ENCODE assay signal across 13 cellular contexts in the genomic region with DNA sequence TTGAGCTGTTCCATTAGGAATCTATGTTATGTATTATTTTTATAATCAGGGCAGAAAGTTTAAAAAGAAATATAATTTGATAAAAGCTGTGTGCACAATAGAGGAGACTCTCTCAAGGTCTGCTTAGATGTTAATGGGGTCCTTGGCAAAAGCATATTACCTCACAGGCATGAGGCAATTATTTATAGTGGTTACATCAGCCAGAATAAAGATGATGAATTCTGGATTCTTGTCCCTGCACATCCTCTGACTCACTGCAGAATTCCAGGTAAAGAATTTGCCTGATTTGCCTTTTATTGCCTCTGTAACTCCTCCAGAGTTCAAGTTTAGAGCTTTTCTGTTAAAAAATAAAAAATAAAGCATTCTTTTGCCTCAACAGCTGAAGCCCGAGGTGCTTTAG.
DNase-seq lines count a peak whose midpoint lies in the region; ATAC-seq, FAIRE-seq and TF ChIP-seq lines count a peak whose summit lies in the region.
"Had no signal": no experiment of that assay in that cellular context is flagged by ENCODE, and none has a peak within 500 bp of the region (broad histone marks: within the 10 kb centered on the region; RNA-seq: fewer than 3 reads in every experiment).

No MANE protein-coding gene starts in this region.

- POLR2A ChIA-PET in K562 (lab: Yijun Ruan, JAX): interaction anchor here (0.9 kb wide), 1 partner anchor 10 kb away, joined by 3 read pairs; no protein-coding TSS in a partner anchor

- no peak overlapping the region for H2AFZ ChIP-seq in K562 (ENCODE audit: low read depth, low read length)

- no peaks in the 10 kb centered on the region for H3K4me1 ChIP-seq in K562 (replicated peaks in 1 of 2; ENCODE audit: control insufficient read depth in 2 of 2, insufficient read depth in 2 of 2, low read length in 2 of 2)

- H3K27me3 ChIP-seq in K562 (ENCODE audit: control insufficient read depth in 2 of 2, insufficient read depth in 2 of 2, low read length in 2 of 2): peaks cover 0 to 8% of the 10 kb centered on the region in 2 experiments; a peak in 3 of 5 replicates

- no peak for TF ChIP-seq POLR2A in K562 (conservative IDR thresholded peaks at IDR 0.05)

- no peaks in the 10 kb centered on the region for H3K36me3 ChIP-seq in K562 (ENCODE audit: control insufficient read depth, insufficient read depth, low read length)
- H3K36me3 ChIP-seq: left ventricle myocardium inferior had no signal

- H3K27ac ChIP-seq in K562 (ENCODE audit: extremely low read depth, low read depth, low read length): no peak overlapping the region
- H3K27ac ChIP-seq: left ventricle myocardium inferior had no signal

- H3K9me1 ChIP-seq in K562 (ENCODE audit: control insufficient read depth, insufficient read depth, low read length): no peaks in the 10 kb centered on the region

- H3K9ac ChIP-seq in K562 (ENCODE audit: insufficient read depth in 1 of 2, low read depth in 2 of 2, low read length in 2 of 2): no peak overlapping the region

- FAIRE-seq in K562 (lab: Jason Lieb, UNC): no peak
- FAIRE-seq: frontal cortex had no signal

- no peak for TF ChIP-seq CTCF in K562 (IDR thresholded peaks at IDR 0.05 in 2 of 3, conservative IDR thresholded peaks at IDR 0.05 in 1 of 3; ENCODE audit: insufficient read depth in 2 of 3, low read depth in 1 of 3, low read length in 3 of 3)

- 0% methylated on average over 1 of the region's 1 CpG for WGBS in K562 (ENCODE audit: insufficient coverage, low coverage, missing lambda C conversion rate)

- intact Hi-C loops in K562 (cut with micrococcal nuclease): no loop called here

- TF ChIP-seq RAD21 in K562 (CRISPR knock-in tag; conservative IDR thresholded peaks at IDR 0.05 in 1 of 2, IDR thresholded peaks at IDR 0.05 in 1 of 2): no peak

- TF ChIP-seq EP300 in K562 (IDR thresholded peaks at IDR 0.05; ENCODE audit: low read length): no peak

- in situ Hi-C loops in K562 (cut with MboI): no loop called here

- H4K20me1 ChIP-seq in K562 (replicated peaks; ENCODE audit: control insufficient read depth, insufficient read depth, low read length): no peaks in the 10 kb centered on the region

- no peak for ATAC-seq in K562

- BruUV-seq in K562 (replicated peaks; lab: Mats Ljungman, UMichigan): no TSS peak

- H3K4me2 ChIP-seq in K562 (ENCODE audit: insufficient read depth, low read length): no peak overlapping the region

- no peak overlapping the region for H3K4me3 ChIP-seq in K562
- H3K4me3 ChIP-seq: left ventricle myocardium inferior had no signal

- DNase-seq in EH (ENCODE audit: low read depth) (peak; percentile 36), M059J (ENCODE audit: low read depth) (peak; percentile 34), K562 (ENCODE audit: extremely low read depth in 1 of 4, low spot score in 3 of 4) (no peak), kidney tubule cell (ENCODE audit: low spot score) (peak; percentile 77), hippocampal formation (lab: John Stamatoyannopoulos, UW) (no peak), NCI-H1092 (lab: John Stamatoyannopoulos, UW) (no peak), retina (no peak), NCI-H1105 treated with DMSO at 0.1 percent for 48 hours (lab: John Stamatoyannopoulos, UW) (no peak)
- DNase-seq: left ventricle myocardium inferior; NCI-H446 treated with DMSO at 0.1 percent for 48 hours; stimulated activated CD4-positive, alpha-beta T cell treated with anti-CD3 and anti-CD28 coated beads, Interleukin-2, amount 100 ng/mL, for 24 hours; stimulated activated naive CD4-positive, alpha-beta T cell treated with Interleukin-2 at 50 U/mL for 16 hours had no signal

- no peaks in the 10 kb centered on the region for H3K9me3 ChIP-seq in K562 (replicated peaks; ENCODE audit: control insufficient read depth, insufficient read depth, low read depth, low read length)
- H3K9me3 ChIP-seq: left ventricle myocardium inferior had no signal

- CTCF ChIA-PET in K562 (lab: Yijun Ruan, JAX; ENCODE audit: low intra/inter-chr PET ratio): no interaction called here

- no peaks in the 10 kb centered on the region for H3K79me2 ChIP-seq in K562 (ENCODE audit: control insufficient read depth, insufficient read depth, low read length)

TF ChIP-seq in K562, 482 proteins besides CTCF, POLR2A, EP300 and RAD21:
- no peak for TF ChIP-seq CEBPG (CRISPR knock-in tag; IDR thresholded peaks at IDR 0.05)
- TF ChIP-seq CEBPG (tag; conservative IDR thresholded peaks at IDR 0.05 in 1 of 2, IDR thresholded peaks at IDR 0.05 in 1 of 2): peak; percentile 23 to 75; a peak in 2 of 4 replicates
- TF ChIP-seq SP2 (IDR thresholded peaks at IDR 0.05; ENCODE audit: extremely low read depth, low read depth, low read length, poor library complexity, severe bottlenecking): no peak
- no peak for TF ChIP-seq NR0B1 (IDR thresholded peaks at IDR 0.05; ENCODE audit: partially characterized antibody)
- TF ChIP-seq CHD2 (IDR thresholded peaks at IDR 0.05; ENCODE audit: low read depth, low read length): no peak
- TF ChIP-seq, protein P1, sequence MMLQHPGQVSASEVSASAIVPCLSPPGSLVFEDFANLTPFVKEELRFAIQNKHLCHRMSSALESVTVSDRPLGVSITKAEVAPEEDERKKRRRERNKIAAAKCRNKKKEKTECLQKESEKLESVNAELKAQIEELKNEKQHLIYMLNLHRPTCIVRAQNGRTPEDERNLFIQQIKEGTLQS (IDR thresholded peaks at IDR 0.05): peak; percentile 10; the same call in 1 of the 2 replicates
- TF ChIP-seq, protein P1 (CRISPR knock-in tag; conservative IDR thresholded peaks at IDR 0.05): no peak

Comparison
In these comparisons a context has a peak if more than half of its experiments do, and no peak if none do; other contexts are left out.
1. DNase-seq: peak in EH (single experiment), M059J (single experiment) and kidney tubule cell (single experiment); none in K562 (0 of 4), hippocampal formation (0 of 2), NCI-H1092 (single experiment), retina (single experiment) and NCI-H1105 treated with DMSO at 0.1 percent for 48 hours (single experiment).